15 cellular contexts compared by ENCODE assay signal in genomic region chr7:158318511-158318913, GRCh38.
"Had no signal": no experiment of that assay in that cellular context is flagged by ENCODE, and none has a peak within 500 bp of the region (broad histone marks: within the 10 kb centered on the region; RNA-seq: fewer than 3 reads in every experiment).

No MANE protein-coding gene starts in this region.

- H3K36me3 ChIP-seq: colonic mucosa, esophagus muscularis mucosa, prostate gland, suprapubic skin had no signal

- H3K4me1 ChIP-seq: body of pancreas, colonic mucosa, prostate gland had no signal

- H3K9me3 ChIP-seq: body of pancreas, colonic mucosa, esophagus muscularis mucosa, mucosa of descending colon, prostate gland, suprapubic skin had no signal

- H3K4me3 ChIP-seq: body of pancreas, colonic mucosa, mucosa of descending colon, prostate gland had no signal

- H3K27ac ChIP-seq: body of pancreas, colonic mucosa, esophagus muscularis mucosa, prostate gland, suprapubic skin had no signal

- ATAC-seq: activated CD8-positive, alpha-beta T cell treated with anti-CD3 and anti-CD28 coated beads, Interleukin-2, amount 10 ng/mL, durations not matched to agents 7 days and 5 days; body of pancreas; left lobe of liver; mucosa of descending colon; naive thymus-derived CD4-positive, alpha-beta T cell had no signal

- DNase-seq: activated CD4-positive, alpha-beta T cell treated with anti-CD3 and anti-CD28 coated beads, Interleukin-2, amount 10 ng/mL, durations not matched to agents 24 days and 14 days; activated CD4-positive, CD25-positive, alpha-beta regulatory T cell; activated CD8-positive, alpha-beta T cell treated with anti-CD3 and anti-CD28 coated beads, Interleukin-2, amount 10 ng/mL, durations not matched to agents 7 days and 5 days; activated gamma-delta T cell treated with Interleukin-2 at 50 U/mL for 16 hours; amniotic stem cell; body of pancreas; central memory CD4-positive, alpha-beta T cell; colonic mucosa; mucosa of descending colon; naive thymus-derived CD4-positive, alpha-beta T cell; T-helper 2 cell had no signal

- H3K27me3 ChIP-seq: body of pancreas, colonic mucosa had no signal
